2 cellular contexts compared by ENCODE assay signal in genomic region chr12:42473130-42473529, GRCh38.
TF ChIP-seq lines count a peak whose summit lies in the region.

No MANE protein-coding gene starts in this region.

TF ChIP-seq in IMR-90, 13 proteins besides CTCF, POLR2A, EP300 and RAD21:
- 0 out of 2 replicates have a peak, but pooled peaks have one; percentile 21 for TF ChIP-seq FOS (IDR thresholded peaks at IDR 0.05; ENCODE audit: low read depth, low read length)
- TF ChIP-seq CHD1 (IDR thresholded peaks at IDR 0.05; ENCODE audit: low read depth, low read length) = no peak
- TF ChIP-seq CEBPB (IDR thresholded peaks at IDR 0.05; ENCODE audit: low read depth, low read length) = peak; percentile 97

TF ChIP-seq in endothelial cell of umbilical vein, 7 proteins besides CTCF, POLR2A, EP300 and RAD21:
- no peak for TF ChIP-seq MYC (IDR thresholded peaks at IDR 0.05; ENCODE audit: low read depth, low read length)
- TF ChIP-seq FOS (IDR thresholded peaks at IDR 0.05; ENCODE audit: borderline replicate concordance, insufficient read depth, low read length) = no peak
- TF ChIP-seq MAX (IDR thresholded peaks at IDR 0.05; ENCODE audit: insufficient read depth, insufficient read length) = no peak
- no peak for TF ChIP-seq EZH2 (IDR thresholded peaks at IDR 0.05; ENCODE audit: borderline replicate concordance, low read depth, low read length, severe bottlenecking)
- no peak for TF ChIP-seq JUN (IDR thresholded peaks at IDR 0.05; ENCODE audit: borderline replicate concordance, insufficient read depth, insufficient read length, low read depth)
- TF ChIP-seq GATA2 (IDR thresholded peaks at IDR 0.05; ENCODE audit: insufficient read depth, insufficient read length, low read depth, low read length) = no peak
- no peak for TF ChIP-seq POLR2AphosphoS5 (IDR thresholded peaks at IDR 0.05; ENCODE audit: insufficient read depth, low read depth, low read length)
